6 cellular contexts compared by ENCODE assay signal in genomic region chr4:675036-675804, GRCh38. TPM values are rescaled to one million over a fixed set of nuclear protein-coding genes. Genes with fewer than 3 reads are reported as not detected.
DNase-seq lines count a peak whose midpoint lies in the region; ATAC-seq and FAIRE-seq lines count a peak whose summit lies in the region.

No MANE protein-coding gene starts in this region.

- peak overlapping the region; percentile 79 for H3K4me3 ChIP-seq in GM08714 (ENCODE audit: low read length)
- peak overlapping the region; percentile 71 to 83 for H3K4me3 ChIP-seq in small intestine (ENCODE audit: low read depth in 1 of 2, low read length in 2 of 2)

- no peak for FAIRE-seq in small intestine (lab: Jason Lieb, UNC)

- 57 to 59% (median 58%) methylated on average over 23 of the region's 23 CpGs for WGBS in small intestine, 3 donors

- H3K9me3 ChIP-seq in KOPT-K1 (ENCODE audit: insufficient read depth, low read length, poor library complexity, severe bottlenecking) (no peaks in the 10 kb centered on the region), small intestine (ENCODE audit: control insufficient read depth, low read depth) (no peaks in the 10 kb centered on the region)

- DNase-seq in epithelial cell of prostate (ENCODE audit: low read depth, low spot score) (no peak), small intestine (no peak), NCI-H2171 treated with DMSO at 0.1 percent for 48 hours (lab: John Stamatoyannopoulos, UW) (no peak)

- peaks cover 2 to 3% of the 10 kb centered on the region in 2 donors for H3K4me1 ChIP-seq in small intestine (ENCODE audit: control insufficient read depth in 2 of 2, insufficient read depth in 1 of 2, low read depth in 1 of 2, low read length in 1 of 2)

- H3K27ac ChIP-seq in KOPT-K1 (ENCODE audit: low read depth, low read length, poor library complexity, severe bottlenecking) (peak overlapping the region; percentile 94), epithelial cell of prostate (peak overlapping the region; percentile 62), small intestine (ENCODE audit: low read depth in 1 of 2, low read length in 1 of 2) (peak overlapping the region; percentile 89 to 90)

- H3K27me3 ChIP-seq in small intestine (ENCODE audit: control insufficient read depth in 2 of 2, insufficient read depth in 2 of 2, low read length in 2 of 2), result no peaks in the 10 kb centered on the region

- no peak for ATAC-seq in HG02623 (IDR thresholded peaks at IDR 0.05; ENCODE audit: unreplicated experiment)

- H3K36me3 ChIP-seq in KOPT-K1 (ENCODE audit: insufficient read depth, low read length), result peaks cover 28% of the 10 kb centered on the region
- peaks cover 6 to 9% of the 10 kb centered on the region in 2 donors for H3K36me3 ChIP-seq in small intestine (ENCODE audit: control insufficient read depth in 2 of 2, insufficient read depth in 2 of 2, low read length in 2 of 2)

RNA-seq across cellular contexts. Expression of gene MYL5, which starts 0.9 kb away (rescaled TPM):
- 100 to 1,000 TPM in 2 of 3 donors, 10 to 100 TPM in 1; 36.1 to 316 (median 266) TPM for polyA plus RNA-seq in small intestine

RNA-seq across cellular contexts. Expression of gene ATP5ME, which starts 1.1 kb away (rescaled TPM):
- polyA plus RNA-seq in small intestine, result 1,000 to 10,000 TPM in 1 of 3 donors, 100 to 1,000 TPM in 2; 806 to 1,305 (median 980) TPM

RNA-seq across cellular contexts. Expression of gene SLC49A3, which starts 13.7 kb away (rescaled TPM):
- 1 to 10 TPM; 3.4 to 7.8 (median 3.5) TPM for polyA plus RNA-seq in small intestine

RNA-seq across cellular contexts. Expression of gene PCGF3, which starts 30.4 kb away (rescaled TPM):
- 10 to 100 TPM; 27.3 to 71.6 (median 40.6) TPM for polyA plus RNA-seq in small intestine

RNA-seq across cellular contexts. Expression of gene PDE6B, which starts 49.8 kb away (rescaled TPM):
- polyA plus RNA-seq in small intestine, result 1 to 10 TPM in 1 of 3 donors, not detected in 2; 1.8 TPM
